Comparison of ENCODE assay signal across 18 cellular contexts in the genomic region with DNA sequence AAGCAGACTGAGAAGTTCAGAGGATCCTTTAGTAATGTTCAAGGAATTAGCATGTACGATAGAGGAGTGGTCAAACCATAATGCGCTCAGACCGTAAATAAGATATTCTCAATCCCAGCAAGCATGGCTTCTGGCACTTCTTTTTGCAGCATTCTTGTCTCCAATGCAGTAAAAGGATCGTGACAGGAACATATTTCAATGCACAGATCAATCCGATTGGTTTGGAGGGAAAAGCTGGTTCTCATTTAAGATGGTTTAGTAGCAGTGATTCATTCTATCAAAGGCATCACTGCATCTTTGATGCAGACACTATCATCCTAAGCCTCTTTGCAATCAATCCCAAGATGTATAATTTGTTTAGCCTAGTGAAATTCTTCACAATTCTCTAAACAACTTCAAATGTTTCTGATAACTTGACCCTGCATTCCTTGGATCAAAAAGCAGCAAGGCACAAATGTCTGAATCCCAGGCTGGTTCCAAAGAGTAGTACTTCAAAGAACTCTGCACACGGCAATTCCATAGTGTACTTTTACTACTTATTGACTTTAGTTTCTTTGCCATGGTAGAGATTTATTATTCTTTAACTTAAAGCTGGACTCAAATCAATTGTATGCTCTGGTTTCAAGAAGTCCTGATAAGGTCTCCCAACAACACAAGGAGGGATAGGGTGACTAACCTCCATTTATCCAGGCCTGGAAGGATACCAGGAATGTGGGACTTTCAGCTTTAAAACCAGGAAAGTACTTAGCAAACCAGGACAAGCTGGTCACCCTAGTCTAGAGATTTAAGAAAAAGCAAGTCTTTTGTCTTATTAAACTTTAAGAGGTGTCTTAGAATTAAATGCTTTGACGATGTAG.
DNase-seq lines count a peak whose midpoint lies in the region; ATAC-seq, FAIRE-seq and TF ChIP-seq lines count a peak whose summit lies in the region.
"Had no signal": no experiment of that assay in that cellular context is flagged by ENCODE, and none has a peak within 500 bp of the region (broad histone marks: within the 10 kb centered on the region; RNA-seq: fewer than 3 reads in every experiment).

No MANE protein-coding gene starts in this region.

- H3K27me3 ChIP-seq in kidney epithelial cell (ENCODE audit: control insufficient read depth, insufficient read depth, low read length) (no peaks in the 10 kb centered on the region), small intestine (ENCODE audit: control insufficient read depth in 2 of 2, insufficient read depth in 2 of 2, low read length in 2 of 2) (no peaks in the 10 kb centered on the region), psoas muscle (ENCODE audit: insufficient read depth in 3 of 3, low read length in 2 of 3) (no peaks in the 10 kb centered on the region)
- H3K27me3 ChIP-seq: BLaER1, cardiac muscle cell, left lung had no signal

- intact Hi-C loops in psoas muscle (cut with DNase I) (no loop called here), left cardiac atrium (cut with DNase I) (no loop called here)

- H3K4me1 ChIP-seq in small intestine (ENCODE audit: control insufficient read depth in 2 of 2, insufficient read depth in 1 of 2, low read depth in 1 of 2, low read length in 1 of 2) (no peaks in the 10 kb centered on the region), psoas muscle (peaks cover 9% of the 10 kb centered on the region)
- H3K4me1 ChIP-seq: BLaER1, left lung, parathyroid adenoma had no signal

- 51 to 73% (median 63%) methylated on average over 7 of the region's 7 CpGs for WGBS in small intestine, 3 donors
- 77 to 87% (median 82%) methylated on average over 7 of the region's 7 CpGs for WGBS in psoas muscle, 3 donors

- in situ Hi-C loops in GM13977 (cut with MboI; ENCODE audit: low pct_unique_long_range_greater_than_20kb, low sequenced_read_pairs, unreplicated experiment) = no loop called here

- TF ChIP-seq CTCF in GM13977 (IDR thresholded peaks at IDR 0.05; ENCODE audit: extremely low read depth, insufficient read depth, missing control alignments) (peak; percentile 5), kidney epithelial cell (IDR thresholded peaks at IDR 0.05; ENCODE audit: insufficient read depth, low read length, poor library complexity, severe bottlenecking) (no peak), psoas muscle (IDR thresholded peaks at IDR 0.05) (no peak)

- FAIRE-seq in small intestine (lab: Jason Lieb, UNC) = no peak

- H3K9me3 ChIP-seq in small intestine (ENCODE audit: control insufficient read depth, low read depth) (no peaks in the 10 kb centered on the region), psoas muscle (no peaks in the 10 kb centered on the region)
- H3K9me3 ChIP-seq: BLaER1, left lung had no signal

- peaks cover 2% of the 10 kb centered on the region for H3K36me3 ChIP-seq in kidney epithelial cell (ENCODE audit: control insufficient read depth, insufficient read depth, low read length)
- H3K36me3 ChIP-seq in small intestine (ENCODE audit: control insufficient read depth in 2 of 2, insufficient read depth in 2 of 2, low read length in 2 of 2) = no peaks in the 10 kb centered on the region
- no peaks in the 10 kb centered on the region for H3K36me3 ChIP-seq in psoas muscle (ENCODE audit: insufficient read depth in 1 of 2, low read depth in 1 of 2)
- H3K36me3 ChIP-seq: BLaER1, cardiac muscle cell, left lung had no signal

- H3K4me3 ChIP-seq in kidney epithelial cell (ENCODE audit: low read depth, low read length) = no peak overlapping the region
- no peak overlapping the region for H3K4me3 ChIP-seq in small intestine (ENCODE audit: low read depth in 1 of 2, low read length in 2 of 2)
- H3K4me3 ChIP-seq in psoas muscle = no peak overlapping the region
- H3K4me3 ChIP-seq: BLaER1, cardiac muscle cell, left lung, skin epidermis had no signal

- H3K27ac ChIP-seq in small intestine (ENCODE audit: low read depth in 1 of 2, low read length in 1 of 2) = no peak overlapping the region
- H3K27ac ChIP-seq in psoas muscle = no peak overlapping the region
- H3K27ac ChIP-seq: BLaER1, cardiac muscle cell, left lung, parathyroid adenoma had no signal

- ATAC-seq in psoas muscle = no peak
- ATAC-seq in left cardiac atrium = no peak
- ATAC-seq: HCT116, left lung had no signal

- DNase-seq in GM13977 (ENCODE audit: low spot score) (no peak), amniotic epithelial cell (ENCODE audit: low read depth) (peak; percentile 69), kidney epithelial cell (ENCODE audit: low read depth) (peak; percentile 52), small intestine (peak; percentile 74), psoas muscle (no peak), left cardiac atrium (no peak), amygdala (lab: John Stamatoyannopoulos, UW) (no peak)
- DNase-seq: activated CD4-positive, alpha-beta T cell treated with anti-CD3 and anti-CD28 coated beads, Interleukin-2, amount 50 U/mL, for 1 hour; activated T-cell treated with anti-CD3 and anti-CD28 coated beads, Interleukin-2, amount 50 U/mL, for 1 hour; Karpas-422; left lung; RPMI8226; stimulated activated CD4-positive, alpha-beta T cell treated with anti-CD3 and anti-CD28 coated beads, Interleukin-4, amount 100 ng/mL, for 4 hours had no signal

Comparison
In these comparisons a context has a peak if more than half of its experiments do, and no peak if none do; other contexts are left out.
1. DNase-seq: peak in amniotic epithelial cell (single experiment), kidney epithelial cell (single experiment) and small intestine (single experiment); none in GM13977 (single experiment), psoas muscle (0 of 2), left cardiac atrium (single experiment) and amygdala (0 of 56).